ENCODE assay signal across 16 cellular contexts in the genomic region with DNA sequence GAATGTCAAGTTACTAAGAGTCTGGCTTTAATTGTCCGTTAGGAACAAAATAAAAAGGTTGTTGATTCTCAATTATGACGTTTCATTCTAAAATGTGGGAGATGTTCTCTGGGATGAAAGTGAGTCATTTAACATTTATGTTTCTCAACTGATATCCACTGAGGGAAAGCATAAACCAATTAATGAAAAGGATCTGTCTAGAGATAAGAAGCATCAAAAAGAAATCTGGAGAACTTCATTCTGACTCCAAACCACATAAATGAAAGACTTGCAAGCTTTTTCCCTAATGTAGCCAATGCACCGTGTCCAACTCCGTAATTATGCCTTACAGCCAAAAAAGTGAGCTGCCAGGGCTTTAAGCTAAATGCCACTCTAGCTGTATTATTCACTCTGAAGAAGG.
DNase-seq lines count a peak whose midpoint lies in the region; ATAC-seq and TF ChIP-seq lines count a peak whose summit lies in the region.
"Had no signal": no experiment of that assay in that cellular context is flagged by ENCODE, and none has a peak within 500 bp of the region (broad histone marks: within the 10 kb centered on the region; RNA-seq: fewer than 3 reads in every experiment).

No MANE protein-coding gene starts in this region.

- H3K27ac Mint-ChIP-seq in naive thymus-derived CD8-positive, alpha-beta T cell = no peak overlapping the region
- H3K27ac Mint-ChIP-seq: activated T-helper 2 cell treated with anti-CD3 and anti-CD28 coated beads, Interferon-gamma antibody, Interleukin-2, Interleukin-4, amounts not matched to agents 10 μg/mL and 5 μg/mL and 100 μg/mL, durations not matched to agents 14 hours and 24 hours and 36 hours; CD4-positive, alpha-beta memory T cell; type B pancreatic cell had no signal

- peaks cover 0 to 12% (median 4%) of the 10 kb centered on the region in 5 donors for H3K27me3 Mint-ChIP-seq in naive thymus-derived CD8-positive, alpha-beta T cell
- H3K27me3 Mint-ChIP-seq: CD4-positive, alpha-beta memory T cell had no signal

- H3K4me3 ChIP-seq in skeletal muscle cell (ENCODE audit: low read depth, low read length) = no peak overlapping the region
- no peak overlapping the region for H3K4me3 ChIP-seq in aorta (ENCODE audit: low read length in 2 of 2)
- H3K4me3 ChIP-seq in colonic mucosa = no peak overlapping the region
- H3K4me3 ChIP-seq: mucosa of descending colon had no signal

- no peaks in the 10 kb centered on the region for H3K36me3 ChIP-seq in aorta (ENCODE audit: control insufficient read depth in 1 of 2, insufficient read depth in 2 of 2, low read length in 1 of 2)
- H3K36me3 ChIP-seq in colonic mucosa = no peaks in the 10 kb centered on the region
- H3K36me3 ChIP-seq: brain microvascular endothelial cell had no signal

- H3K27ac ChIP-seq in aorta (ENCODE audit: low read depth in 1 of 2, low read length in 2 of 2) (no peak overlapping the region), colonic mucosa (no peak overlapping the region)
- H3K27ac ChIP-seq: brain microvascular endothelial cell had no signal

- H3K4me1 Mint-ChIP-seq in naive thymus-derived CD8-positive, alpha-beta T cell = no peaks in the 10 kb centered on the region
- H3K4me1 Mint-ChIP-seq: CD4-positive, alpha-beta memory T cell had no signal

- no peak overlapping the region for H3K9ac ChIP-seq in colonic mucosa (ENCODE audit: low read depth in 2 of 2, low read length in 2 of 2)

- ATAC-seq in naive thymus-derived CD8-positive, alpha-beta T cell = no peak
- ATAC-seq in aorta (ENCODE audit: low FRiP score) (no peak), GM21515 (IDR thresholded peaks at IDR 0.05; ENCODE audit: unreplicated experiment) (no peak)
- ATAC-seq: mucosa of descending colon had no signal

- H3K4me1 ChIP-seq in aorta (ENCODE audit: control insufficient read depth in 1 of 2, insufficient read depth in 2 of 2, low read length in 2 of 2) (no peaks in the 10 kb centered on the region), colonic mucosa (no peaks in the 10 kb centered on the region)

- 37 to 49% methylated on average over 4 of the region's 4 CpGs for WGBS in aorta, 2 donors

- POLR2A ChIA-PET in naive thymus-derived CD8-positive, alpha-beta T cell (lab: Charles Lee) = no interaction called here

- intact Hi-C loops in aorta (cut with DNase I) (no loop called here), colonic mucosa (cut with DNase I) (no loop called here)

- no peaks in the 10 kb centered on the region for H3K36me3 Mint-ChIP-seq in naive thymus-derived CD8-positive, alpha-beta T cell
- H3K36me3 Mint-ChIP-seq: CD4-positive, alpha-beta memory T cell; type B pancreatic cell had no signal

- no peak overlapping the region for H3K4me3 Mint-ChIP-seq in naive thymus-derived CD8-positive, alpha-beta T cell
- H3K4me3 Mint-ChIP-seq: CD4-positive, alpha-beta memory T cell; type B pancreatic cell had no signal

- DNase-seq in COLO829 (ENCODE audit: low spot score) = peak; percentile 66
- DNase-seq in NCI-H226 = peak; percentile 60
- peak; percentile 63 for DNase-seq in fibroblast of gingiva (ENCODE audit: low read depth)
- DNase-seq in skeletal muscle cell (ENCODE audit: low read depth) = peak; percentile 31
- DNase-seq in naive thymus-derived CD8-positive, alpha-beta T cell = no peak
- DNase-seq in aorta = no peak
- no peak for DNase-seq in colonic mucosa
- DNase-seq: brain microvascular endothelial cell; CD4-positive, alpha-beta memory T cell; kidney; mucosa of descending colon; occipital lobe; stimulated activated naive CD4-positive, alpha-beta T cell had no signal

- H3K27me3 ChIP-seq in aorta (ENCODE audit: control insufficient read depth in 1 of 2, insufficient read depth in 2 of 2, low read length in 1 of 2) (no peaks in the 10 kb centered on the region), colonic mucosa (no peaks in the 10 kb centered on the region)
- H3K27me3 ChIP-seq: brain microvascular endothelial cell had no signal

- TF ChIP-seq CTCF in colonic mucosa (IDR thresholded peaks at IDR 0.05) = no peak

- peaks cover 0 to 7% (median 0%) of the 10 kb centered on the region in 9 donors for H3K9me3 Mint-ChIP-seq in naive thymus-derived CD8-positive, alpha-beta T cell
- H3K9me3 Mint-ChIP-seq: type B pancreatic cell had no signal

- no peaks in the 10 kb centered on the region for H3K9me3 ChIP-seq in aorta (ENCODE audit: control insufficient read depth, low read length)
- H3K9me3 ChIP-seq in colonic mucosa = no peaks in the 10 kb centered on the region
- H3K9me3 ChIP-seq: mucosa of descending colon had no signal

Comparison
In these comparisons a context has a peak if more than half of its experiments do, and no peak if none do; other contexts are left out.
1. DNase-seq: peak in COLO829 (single experiment), NCI-H226 (single experiment), fibroblast of gingiva (single experiment) and skeletal muscle cell (single experiment); none in naive thymus-derived CD8-positive, alpha-beta T cell (0 of 10), aorta (0 of 2) and colonic mucosa (single experiment).